Comparison of ENCODE assay signal across 19 cellular contexts in genomic region chr17:49989518-49989880, GRCh38. TPM values are rescaled to one million over a fixed set of nuclear protein-coding genes. Genes with fewer than 3 reads are reported as not detected.
DNase-seq lines count a peak whose midpoint lies in the region; ATAC-seq and TF ChIP-seq lines count a peak whose summit lies in the region.
"Had no signal": no experiment of that assay in that cellular context is flagged by ENCODE, and none has a peak within 500 bp of the region (broad histone marks: within the 10 kb centered on the region; RNA-seq: fewer than 3 reads in every experiment).

No MANE protein-coding gene starts in this region.

- no peaks in the 10 kb centered on the region for H4K20me1 ChIP-seq in neural progenitor cell (ENCODE audit: low read depth)

- H3K27ac Mint-ChIP-seq in Caco-2 (ENCODE audit: unreplicated experiment) (no peak overlapping the region), neural progenitor cell (no peak overlapping the region)
- H3K27ac Mint-ChIP-seq in stimulated activated naive B cell treated with anti-CD40 and anti-IgM and Interleukin-4, amounts not matched to agents 10 μg/mL and 1 μg/mL and 100 μg/mL, for 72 hours, result no peak overlapping the region

- no peak for TF ChIP-seq POLR2A in GM18505 (IDR thresholded peaks at IDR 0.05; ENCODE audit: borderline replicate concordance, extremely low read depth, insufficient read depth, insufficient read length)

- H3K36me3 ChIP-seq in BE2C (no peaks in the 10 kb centered on the region), Caco-2 (ENCODE audit: control insufficient read depth, insufficient read depth, low read length) (no peaks in the 10 kb centered on the region), neural progenitor cell (no peaks in the 10 kb centered on the region)
- H3K36me3 ChIP-seq: SJCRH30 had no signal

- H3K79me2 ChIP-seq in neural progenitor cell (ENCODE audit: low read depth), result no peaks in the 10 kb centered on the region

- no peak overlapping the region for H3K4me3 ChIP-seq in BE2C (ENCODE audit: low read depth, low read length)
- H3K4me3 ChIP-seq in Caco-2 (ENCODE audit: low read depth, low read length), result no peak overlapping the region
- no peak overlapping the region for H3K4me3 ChIP-seq in neural progenitor cell
- H3K4me3 ChIP-seq: SJCRH30 had no signal

- CTCF ChIA-PET in Caco-2 (lab: Charles Lee) (interaction anchor here (0.9 to 1.6 kb wide), 4 partner anchors 37 to 163 kb away, joined by 4 to 8 read pairs (median 6); no protein-coding TSS in a partner anchor), RWPE1 (lab: Yijun Ruan, JAX) (interaction anchor here (0.5 to 1.7 kb wide), 4 partner anchors 37 to 539 kb away, joined by 3 to 14 read pairs (median 4); no protein-coding TSS in a partner anchor)

- no peak for ATAC-seq in stimulated activated naive B cell treated with anti-CD40 and anti-IgM and Interleukin-4, amounts not matched to agents 10 μg/mL and 1 μg/mL and 100 μg/mL, for 72 hours (replicated peaks)
- ATAC-seq in GM18505 (IDR thresholded peaks at IDR 0.05; ENCODE audit: unreplicated experiment) (no peak), GM21576 (IDR thresholded peaks at IDR 0.05; ENCODE audit: unreplicated experiment) (no peak)

- H3K4me1 ChIP-seq in BE2C (no peaks in the 10 kb centered on the region), Caco-2 (peaks cover 12% of the 10 kb centered on the region), neural progenitor cell (peaks cover 22% of the 10 kb centered on the region)

- DNase-seq in BE2C (peak; percentile 6), Caco-2 (peak; percentile 15 to 48), RWPE1 (ENCODE audit: low spot score) (no peak), neural progenitor cell (ENCODE audit: low spot score) (peak; percentile 2)
- no peak for DNase-seq in stimulated activated naive B cell treated with anti-CD40 and anti-IgM and Interleukin-4, amounts not matched to agents 10 μg/mL and 1 μg/mL and 100 μg/mL, for 72 hours
- DNase-seq: C1 segment of cervical spinal cord, DMS 273 treated with DMSO at 0.1 percent for 48 hours, GF-D8, HCEC 1CT, MV-4-11, NCI-H1930, NCI-H446 treated with DMSO at 0.1 percent for 48 hours, NCI-H774, RPMI8226, SJCRH30 had no signal

- H3K27me3 ChIP-seq in BE2C (peaks cover 57% of the 10 kb centered on the region), Caco-2 (replicated peaks; ENCODE audit: control insufficient read depth, insufficient read depth, low read length) (no peaks in the 10 kb centered on the region), neural progenitor cell (peaks cover 88% of the 10 kb centered on the region)

- no peaks in the 10 kb centered on the region for H3K9me3 ChIP-seq in BE2C
- H3K9me3 ChIP-seq in Caco-2, result no peaks in the 10 kb centered on the region
- H3K9me3 ChIP-seq in neural progenitor cell (ENCODE audit: low read depth), result no peaks in the 10 kb centered on the region
- H3K9me3 ChIP-seq: SJCRH30 had no signal

- no peak overlapping the region for H2AFZ ChIP-seq in neural progenitor cell (replicated peaks)

- peaks cover 2% of the 10 kb centered on the region for H3K27me3 Mint-ChIP-seq in Caco-2 (ENCODE audit: insufficient read depth, unreplicated experiment)
- peaks cover 64% of the 10 kb centered on the region for H3K27me3 Mint-ChIP-seq in neural progenitor cell (ENCODE audit: insufficient read depth, low read depth)
- peaks cover 83 to 86% of the 10 kb centered on the region in 2 donors for H3K27me3 Mint-ChIP-seq in stimulated activated naive B cell treated with anti-CD40 and anti-IgM and Interleukin-4, amounts not matched to agents 10 μg/mL and 1 μg/mL and 100 μg/mL, for 72 hours

- no TSS peak for BruUV-seq in Caco-2 (replicated peaks; lab: Mats Ljungman, UMichigan)

- intact Hi-C loops in Caco-2 (cut with micrococcal nuclease; ENCODE audit: unreplicated experiment), result no loop called here

- H3K27ac ChIP-seq in RWPE1 (peak overlapping the region; percentile 90), neural progenitor cell (no peak overlapping the region)
- H3K27ac ChIP-seq: HL-60, SJCRH30 had no signal

- POLR2A ChIA-PET in Caco-2 (lab: Charles Lee), result interaction anchor here (0.6 kb wide), 1 partner anchor 113 kb away, joined by 5 read pairs; no protein-coding TSS in a partner anchor
- POLR2A ChIA-PET in RWPE1 (lab: Yijun Ruan, JAX; ENCODE audit: low non-redundant PET), result no interaction called here

- H3K9me3 Mint-ChIP-seq in Caco-2 (ENCODE audit: unreplicated experiment), result no peaks in the 10 kb centered on the region
- no peaks in the 10 kb centered on the region for H3K9me3 Mint-ChIP-seq in neural progenitor cell
- no peaks in the 10 kb centered on the region for H3K9me3 Mint-ChIP-seq in stimulated activated naive B cell treated with anti-CD40 and anti-IgM and Interleukin-4, amounts not matched to agents 10 μg/mL and 1 μg/mL and 100 μg/mL, for 72 hours

- H3K4me3 Mint-ChIP-seq in Caco-2 (ENCODE audit: unreplicated experiment), result no peak overlapping the region
- H3K4me3 Mint-ChIP-seq in neural progenitor cell, result no peak overlapping the region
- H3K4me3 Mint-ChIP-seq in stimulated activated naive B cell treated with anti-CD40 and anti-IgM and Interleukin-4, amounts not matched to agents 10 μg/mL and 1 μg/mL and 100 μg/mL, for 72 hours, result no peak overlapping the region

- H3K4me2 ChIP-seq in neural progenitor cell, result peak overlapping the region; percentile 42

- H3K9ac ChIP-seq in neural progenitor cell, result no peak overlapping the region

- H3K4me1 Mint-ChIP-seq in Caco-2 (ENCODE audit: low read depth, unreplicated experiment) (peaks cover 12% of the 10 kb centered on the region), neural progenitor cell (peaks cover 10% of the 10 kb centered on the region)
- H3K4me1 Mint-ChIP-seq in stimulated activated naive B cell treated with anti-CD40 and anti-IgM and Interleukin-4, amounts not matched to agents 10 μg/mL and 1 μg/mL and 100 μg/mL, for 72 hours, result peaks cover 9 to 15% of the 10 kb centered on the region in 2 donors

- H3F3A ChIP-seq in neural progenitor cell (ENCODE audit: low read depth), result peaks cover 27% of the 10 kb centered on the region

- TF ChIP-seq CTCF in BE2C (IDR thresholded peaks at IDR 0.05; ENCODE audit: low read depth, low read length) (no peak), Caco-2 (IDR thresholded peaks at IDR 0.05; ENCODE audit: insufficient read depth in 1 of 2, low read depth in 1 of 2, low read length in 1 of 2, severe bottlenecking in 1 of 2, unreplicated experiment in 1 of 2) (no peak), RWPE1 (conservative IDR thresholded peaks at IDR 0.05; ENCODE audit: low read depth) (no peak), neural progenitor cell (IDR thresholded peaks at IDR 0.05) (no peak)

- H3K36me3 Mint-ChIP-seq in Caco-2 (ENCODE audit: insufficient read depth, unreplicated experiment) (no peaks in the 10 kb centered on the region), neural progenitor cell (no peaks in the 10 kb centered on the region)
- H3K36me3 Mint-ChIP-seq in stimulated activated naive B cell treated with anti-CD40 and anti-IgM and Interleukin-4, amounts not matched to agents 10 μg/mL and 1 μg/mL and 100 μg/mL, for 72 hours, result no peaks in the 10 kb centered on the region

RNA-seq across cellular contexts. Expression of gene DLX3, which starts 5.5 kb away (rescaled TPM):
- not detected for polyA plus RNA-seq in BE2C (2012; ENCODE audit: insufficient read depth, insufficient read length, low read depth)
- 3.9 and 4.9 TPM in 2 replicates for total RNA-seq in Caco-2 (2022)
- total RNA-seq in neural progenitor cell (ENCODE audit: low replicate concordance), result 0.04 and 0.87 TPM in 2 replicates
- total RNA-seq: SJCRH30 had no signal
- polyA plus RNA-seq: AG04450 had no signal

RNA-seq across cellular contexts. Expression of gene DLX4, which starts 20.5 kb away (rescaled TPM):
- 0.42 TPM for polyA plus RNA-seq in BE2C (2012; ENCODE audit: insufficient read depth, insufficient read length, low read depth)
- total RNA-seq in Caco-2 (2022), result 27.0 and 33.1 TPM in 2 replicates
- 0.53 TPM in 1 of 2 replicates, not detected in the other for total RNA-seq in neural progenitor cell (ENCODE audit: low replicate concordance)

Comparison
In these comparisons a context has a peak if more than half of its experiments do, and no peak if none do; other contexts are left out.
1. DNase-seq: peak in BE2C (single experiment), Caco-2 (2 of 2) and neural progenitor cell (single experiment); none in RWPE1 (single experiment) and stimulated activated naive B cell treated with anti-CD40 and anti-IgM and Interleukin-4, amounts not matched to agents 10 μg/mL and 1 μg/mL and 100 μg/mL, for 72 hours (single experiment).
2. RNA of gene DLX4, which starts 20.5 kb away (total RNA-seq): 27.0 to 33.1 TPM in Caco-2; 0.53 TPM in neural progenitor cell; every median in the first group is over 10 times any median in the second.